In the genomic region with DNA sequence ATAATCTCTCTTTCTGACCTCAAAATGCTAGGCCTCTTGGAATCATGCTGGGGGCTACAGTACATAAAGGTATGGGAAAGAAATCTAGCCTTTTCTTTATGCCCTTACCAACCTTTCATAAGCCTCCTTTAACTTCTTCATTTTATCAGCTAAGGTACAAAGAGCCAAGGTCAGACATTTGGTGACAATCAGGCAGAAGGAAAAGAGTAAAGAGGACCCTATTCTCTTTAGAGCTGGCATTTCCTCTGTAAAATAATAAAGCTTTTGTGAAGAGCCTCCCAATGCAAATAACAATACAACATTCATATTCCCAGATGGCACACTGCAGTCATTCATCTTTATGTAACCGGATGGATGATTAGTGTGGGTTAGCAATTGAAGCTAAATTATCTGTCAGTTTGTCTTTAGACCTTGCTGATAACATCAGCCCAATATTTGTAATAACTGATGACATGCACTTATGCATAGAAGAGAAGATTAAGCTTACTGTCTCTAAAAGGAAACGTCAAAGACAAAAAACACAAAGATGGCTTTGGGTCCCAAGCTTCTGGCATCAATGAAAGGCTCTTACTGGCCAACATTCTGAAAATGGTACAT, we compare ENCODE assay signal across 28 cellular contexts.
A peak's percentile ranks its signal among the peaks of the same experiment; 100 is the strongest.
DNase-seq lines count a peak whose midpoint lies in the region; ATAC-seq and TF ChIP-seq lines count a peak whose summit lies in the region.
"Had no signal": no experiment of that assay in that cellular context is flagged by ENCODE, and none has a peak within 500 bp of the region (broad histone marks: within the 10 kb centered on the region; RNA-seq: fewer than 3 reads in every experiment).

No MANE protein-coding gene starts in this region.

- H3K27ac Mint-ChIP-seq in neural crest cell (ENCODE audit: unreplicated experiment) (peak overlapping the region; percentile 48), endodermal cell (no peak overlapping the region)
- H3K27ac Mint-ChIP-seq: activated B cell treated with CpG ODN at 0.5 μM for 24 hours; activated T-cell treated with anti-CD3 and anti-CD28 coated beads, Interleukin-2, amount 50 U/mL, for 24 hours; CD14-positive monocyte; GM23338; naive thymus-derived CD8-positive, alpha-beta T cell had no signal

- no peaks in the 10 kb centered on the region for H3K36me3 ChIP-seq in right atrium auricular region
- no peaks in the 10 kb centered on the region for H3K36me3 ChIP-seq in endodermal cell (ENCODE audit: control insufficient read depth, insufficient read depth, low read length)
- H3K36me3 ChIP-seq: ascending aorta, cardiac muscle cell, colonic mucosa, left ventricle myocardium inferior, SJSA1 had no signal

- 90 to 93% methylated on average over 1 to 2 of the region's 2 CpGs for WGBS in endodermal cell (ENCODE audit: insufficient coverage in 1 of 2, insufficient read length in 1 of 2), 2 experiments

- no peaks in the 10 kb centered on the region for H3K27me3 ChIP-seq in right atrium auricular region
- H3K27me3 ChIP-seq in endodermal cell (ENCODE audit: control insufficient read depth, insufficient read depth, low read length, poor library complexity, severe bottlenecking): no peaks in the 10 kb centered on the region
- H3K27me3 ChIP-seq: ascending aorta, cardiac muscle cell, colonic mucosa, SJSA1, testis had no signal

- intact Hi-C loops in cardiac septum (cut with DNase I): no loop called here

- no peaks in the 10 kb centered on the region for H3K36me3 Mint-ChIP-seq in neural crest cell (ENCODE audit: low read depth)
- H3K36me3 Mint-ChIP-seq in endodermal cell (ENCODE audit: low read depth): no peaks in the 10 kb centered on the region
- H3K36me3 Mint-ChIP-seq: CD14-positive monocyte; naive thymus-derived CD8-positive, alpha-beta T cell had no signal

- H3K9me3 ChIP-seq in right atrium auricular region (no peaks in the 10 kb centered on the region), endodermal cell (ENCODE audit: control insufficient read depth, low read length) (no peaks in the 10 kb centered on the region)
- H3K9me3 ChIP-seq: ascending aorta, colonic mucosa, left ventricle myocardium inferior, SJSA1, testis had no signal

- DNase-seq in DMS153 (lab: John Stamatoyannopoulos, UW) (peak; percentile 82), NCI-H1930 (lab: John Stamatoyannopoulos, UW) (peak; percentile 25 to 75), neural crest cell (ENCODE audit: low read depth, low spot score) (no peak), right atrium auricular region (ENCODE audit: low spot score) (no peak), endodermal cell (no peak), cardiac septum (ENCODE audit: low spot score) (no peak), hippocampal formation (lab: John Stamatoyannopoulos, UW) (no peak)
- DNase-seq: activated B cell treated with CpG ODN at 0.5 μM for 24 hours; activated CD4-positive, alpha-beta T cell treated with anti-CD3 and anti-CD28 coated beads, Interleukin-2, amount 50 U/mL, for 1 hour; activated T-cell treated with anti-CD3 and anti-CD28 coated beads, Interleukin-2, amount 50 U/mL, for 24 hours; Calu3; colonic mucosa; effector CD4-positive, alpha-beta T cell; left ventricle myocardium inferior; naive thymus-derived CD8-positive, alpha-beta T cell; NCI-H1694; NCI-H82; nucleus accumbens; small intestine; stimulated activated naive CD4-positive, alpha-beta T cell; testis had no signal

- H3K4me3 Mint-ChIP-seq in neural crest cell: peak overlapping the region; percentile 1
- no peak overlapping the region for H3K4me3 Mint-ChIP-seq in endodermal cell
- H3K4me3 Mint-ChIP-seq: activated B cell treated with CpG ODN at 0.5 μM for 24 hours; activated T-cell treated with anti-CD3 and anti-CD28 coated beads, Interleukin-2, amount 50 U/mL, for 24 hours; CD14-positive monocyte; GM23338; naive thymus-derived CD8-positive, alpha-beta T cell had no signal

- no peak for ATAC-seq in SK-N-SH treated with all-trans-retinoic acid at 6 μM for 48 hours
- ATAC-seq: GM12878; GM23338; naive thymus-derived CD8-positive, alpha-beta T cell had no signal

- no peak overlapping the region for H3K9ac ChIP-seq in endodermal cell (ENCODE audit: extremely low read depth, low read length, poor library complexity, severe bottlenecking)

- H3K4me3 ChIP-seq in right atrium auricular region (no peak overlapping the region), endodermal cell (ENCODE audit: low read length) (no peak overlapping the region)
- H3K4me3 ChIP-seq: ascending aorta, cardiac muscle cell, colonic mucosa, GM12878, GM23338, left ventricle myocardium inferior, SJSA1, testis had no signal

- no peak overlapping the region for H3K27ac ChIP-seq in right atrium auricular region
- no peak overlapping the region for H3K27ac ChIP-seq in endodermal cell (ENCODE audit: low read depth, low read length)
- H3K27ac ChIP-seq: ascending aorta, cardiac muscle cell, colonic mucosa, left ventricle myocardium inferior, SJSA1, testis had no signal

- no peaks in the 10 kb centered on the region for H3K27me3 Mint-ChIP-seq in neural crest cell (ENCODE audit: low read depth)
- no peaks in the 10 kb centered on the region for H3K27me3 Mint-ChIP-seq in endodermal cell (ENCODE audit: insufficient read depth)
- H3K27me3 Mint-ChIP-seq: activated B cell treated with CpG ODN at 0.5 μM for 24 hours; activated T-cell treated with anti-CD3 and anti-CD28 coated beads, Interleukin-2, amount 50 U/mL, for 24 hours; naive thymus-derived CD8-positive, alpha-beta T cell had no signal

- no peaks in the 10 kb centered on the region for H3K4me1 ChIP-seq in right atrium auricular region
- H3K4me1 ChIP-seq in endodermal cell (ENCODE audit: control insufficient read depth, insufficient read depth, low read length): no peaks in the 10 kb centered on the region
- H3K4me1 ChIP-seq: colonic mucosa, left ventricle myocardium inferior, SJSA1, testis had no signal

- TF ChIP-seq CTCF in neural crest cell (conservative IDR thresholded peaks at IDR 0.05) (no peak), right atrium auricular region (IDR thresholded peaks at IDR 0.05) (no peak), endodermal cell (conservative IDR thresholded peaks at IDR 0.05) (no peak)

- H3K9me3 Mint-ChIP-seq in neural crest cell (peaks cover 4% of the 10 kb centered on the region), endodermal cell (no peaks in the 10 kb centered on the region)
- H3K9me3 Mint-ChIP-seq: activated B cell treated with CpG ODN at 0.5 μM for 24 hours; activated T-cell treated with anti-CD3 and anti-CD28 coated beads, Interleukin-2, amount 50 U/mL, for 24 hours; CD14-positive monocyte; GM23338; naive thymus-derived CD8-positive, alpha-beta T cell had no signal

- H3K4me1 Mint-ChIP-seq in neural crest cell (peaks cover 27% of the 10 kb centered on the region), endodermal cell (peaks cover 18% of the 10 kb centered on the region)
- H3K4me1 Mint-ChIP-seq: activated B cell treated with CpG ODN at 0.5 μM for 24 hours; CD14-positive monocyte; naive thymus-derived CD8-positive, alpha-beta T cell had no signal

TF ChIP-seq in SK-N-SH treated with all-trans-retinoic acid at 6 μM for 48 hours, 23 proteins besides CTCF, POLR2A, EP300 and RAD21:
- TF ChIP-seq ISL1 (CRISPR knock-in tag; IDR thresholded peaks at IDR 0.05): peak; percentile 59
- no peak for TF ChIP-seq RARB (CRISPR knock-in tag; IDR thresholded peaks at IDR 0.05)
- TF ChIP-seq ZNF8 (CRISPR knock-in tag; IDR thresholded peaks at IDR 0.05): no peak

Comparison
In these comparisons a context has a peak if more than half of its experiments do, and no peak if none do; other contexts are left out.
1. DNase-seq: peak in DMS153 (single experiment) and NCI-H1930 (2 of 2); none in neural crest cell (single experiment), right atrium auricular region (single experiment), endodermal cell (single experiment), cardiac septum (single experiment) and hippocampal formation (0 of 2).